Comparison of ENCODE assay signal across 13 cellular contexts in the genomic region with DNA sequence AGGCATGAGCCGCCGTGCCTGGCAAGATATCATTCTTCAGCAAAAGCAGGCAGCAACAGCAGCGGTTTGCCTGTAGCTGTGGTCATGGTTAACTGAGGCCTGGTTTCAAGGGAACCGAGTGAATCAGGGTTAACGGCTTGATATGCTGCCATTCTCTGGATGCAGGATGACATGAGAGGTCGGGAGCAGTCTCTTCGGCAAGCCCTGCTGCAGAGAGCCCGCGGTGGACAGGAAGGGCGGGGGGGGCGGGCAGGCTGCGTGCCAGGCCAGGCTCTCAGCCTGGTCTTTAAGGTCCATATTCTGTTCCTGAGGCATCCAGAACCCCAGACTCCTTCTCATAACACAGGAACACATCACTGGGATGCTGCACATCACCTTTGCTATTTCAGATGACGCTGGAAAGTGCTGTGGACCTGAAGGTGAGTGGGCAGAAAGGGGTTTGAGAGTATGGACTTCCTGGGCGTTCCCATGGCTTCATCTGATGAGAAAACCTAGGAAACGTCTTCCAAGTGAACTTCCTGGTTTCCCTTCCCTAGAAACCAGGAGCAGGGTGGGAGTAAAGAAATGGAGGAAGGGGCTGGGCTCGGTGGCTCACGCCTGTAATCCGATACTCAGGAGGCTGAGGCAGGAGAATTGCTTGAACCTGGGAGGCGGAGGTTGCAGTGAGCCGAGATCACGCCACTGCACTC.
DNase-seq lines count a peak whose midpoint lies in the region; ATAC-seq and TF ChIP-seq lines count a peak whose summit lies in the region.
"Had no signal": no experiment of that assay in that cellular context is flagged by ENCODE, and none has a peak within 500 bp of the region (broad histone marks: within the 10 kb centered on the region; RNA-seq: fewer than 3 reads in every experiment).

No MANE protein-coding gene starts in this region.

- DNase-seq in CD1c-positive myeloid dendritic cell (ENCODE audit: extremely low spot score) (peak; percentile 20), endothelial cell (ENCODE audit: low spot score) (no peak), left lobe of liver (ENCODE audit: low spot score) (no peak), progenitor cell of endocrine pancreas (ENCODE audit: low spot score, unreplicated experiment) (no peak), medulla oblongata (ENCODE audit: extremely low spot score) (no peak), head of caudate nucleus (no peak)
- DNase-seq: GOT3, KBM-7, NCI-H1105 treated with DMSO at 0.1 percent for 48 hours, NCI-H1694 had no signal

- peak; percentile 40 for ATAC-seq in left lobe of liver
- ATAC-seq in HG03097 (IDR thresholded peaks at IDR 0.05; ENCODE audit: low FRiP score, unreplicated experiment) = no peak
- ATAC-seq: HCT116, Panc1 had no signal

- TF ChIP-seq CTCF in endothelial cell (IDR thresholded peaks at IDR 0.05; ENCODE audit: unreplicated experiment) = no peak
- no peak for TF ChIP-seq CTCF in progenitor cell of endocrine pancreas (IDR thresholded peaks at IDR 0.05; ENCODE audit: unreplicated experiment)

- H3K4me1 Mint-ChIP-seq in endothelial cell (ENCODE audit: unreplicated experiment) (peaks cover 47% of the 10 kb centered on the region), progenitor cell of endocrine pancreas (ENCODE audit: low read depth) (peaks cover 9% of the 10 kb centered on the region)

- H3K4me3 Mint-ChIP-seq in endothelial cell (ENCODE audit: unreplicated experiment) (peak overlapping the region; percentile 77), progenitor cell of endocrine pancreas (ENCODE audit: low read depth) (no peak overlapping the region)

- intact Hi-C loops in head of caudate nucleus (cut with DNase I) = no loop called here

- H3K27ac Mint-ChIP-seq in endothelial cell (ENCODE audit: unreplicated experiment) (peak overlapping the region; percentile 77), progenitor cell of endocrine pancreas (peak overlapping the region; percentile 37)

- H3K27me3 Mint-ChIP-seq in endothelial cell (ENCODE audit: unreplicated experiment) (peaks cover 15% of the 10 kb centered on the region), progenitor cell of endocrine pancreas (no peaks in the 10 kb centered on the region)

- H3K9me3 Mint-ChIP-seq in endothelial cell (ENCODE audit: unreplicated experiment) (no peaks in the 10 kb centered on the region), progenitor cell of endocrine pancreas (ENCODE audit: low read depth) (no peaks in the 10 kb centered on the region)

- peaks cover 35% of the 10 kb centered on the region for H3K36me3 Mint-ChIP-seq in endothelial cell (ENCODE audit: low read depth, unreplicated experiment)
- peaks cover 27% of the 10 kb centered on the region for H3K36me3 Mint-ChIP-seq in progenitor cell of endocrine pancreas (ENCODE audit: insufficient read depth)
